Comparison of ENCODE assay signal across 6 cellular contexts in the genomic region with DNA sequence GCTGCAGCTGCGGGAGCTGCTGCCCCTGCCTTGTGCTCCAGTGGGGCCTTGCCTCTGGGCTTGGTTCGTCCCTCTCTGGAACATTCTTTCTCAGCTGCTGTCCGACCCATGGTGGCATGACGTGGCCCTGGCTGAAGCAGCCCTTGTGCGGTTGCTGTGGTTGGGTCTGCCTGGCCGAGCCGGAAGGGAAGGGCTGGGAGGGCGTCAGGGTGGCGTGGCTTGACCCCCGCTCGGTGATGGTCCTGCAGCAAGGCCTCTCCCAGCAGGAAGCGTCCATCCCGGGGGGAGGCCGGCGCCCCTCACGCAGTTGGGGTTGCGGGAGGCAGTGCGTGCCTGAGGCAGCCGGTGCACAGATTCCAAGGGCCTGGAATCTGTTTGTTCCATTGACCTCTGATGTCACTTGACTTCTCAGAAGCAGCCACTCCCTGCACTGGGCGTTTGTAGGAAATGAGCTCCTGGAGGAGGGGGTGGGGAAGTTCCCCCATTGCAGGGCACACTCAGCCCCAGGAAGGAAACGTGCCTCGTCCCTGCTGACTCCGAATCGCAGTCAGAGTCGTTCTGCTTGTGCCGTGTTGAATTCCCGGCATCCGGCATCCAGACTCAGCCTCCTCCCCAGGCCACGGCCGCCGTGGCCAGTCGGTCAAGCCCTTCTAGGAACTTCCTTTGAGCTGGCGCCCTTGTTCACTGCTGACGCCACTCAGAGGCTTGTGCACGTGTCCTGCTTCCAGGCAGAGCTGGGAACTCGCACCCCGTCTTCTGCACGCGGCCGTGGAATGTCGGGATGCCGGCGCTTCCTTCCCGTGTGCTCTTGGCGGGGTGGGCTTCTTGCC. TPM values are rescaled to one million over a fixed set of nuclear protein-coding genes. Genes with fewer than 3 reads are reported as not detected.
A peak's percentile ranks its signal among the peaks of the same experiment; 100 is the strongest.
DNase-seq lines count a peak whose midpoint lies in the region; ATAC-seq lines count a peak whose summit lies in the region.

No MANE protein-coding gene starts in this region.

- no peaks in the 10 kb centered on the region for H4K20me1 ChIP-seq in Karpas-422 (ENCODE audit: insufficient read depth, low read depth, low read length)

- no peaks in the 10 kb centered on the region for H3K9me2 ChIP-seq in Karpas-422 (replicated peaks; ENCODE audit: insufficient read depth, low read length)

- H3K4me1 ChIP-seq in esophagus (ENCODE audit: control insufficient read depth in 2 of 2, insufficient read depth in 2 of 2, low read length in 1 of 2) (peaks cover 12 to 33% of the 10 kb centered on the region in 2 donors), skeletal muscle tissue (ENCODE audit: control insufficient read depth in 3 of 3, insufficient read depth in 3 of 3, low read length in 3 of 3) (peaks cover 40 to 50% (median 43%) of the 10 kb centered on the region in 3 donors), Karpas-422 (ENCODE audit: low read length) (no peaks in the 10 kb centered on the region)

- H3K27ac ChIP-seq in esophagus (ENCODE audit: low read depth in 2 of 2, low read length in 1 of 2) = peak overlapping the region; percentile 74 to 86
- peak overlapping the region; percentile 93 for H3K27ac ChIP-seq in skeletal muscle tissue (ENCODE audit: low read depth, low read length)
- no peak overlapping the region for H3K27ac ChIP-seq in Karpas-422 (ENCODE audit: low read length)

- H3K4me3 ChIP-seq in esophagus (ENCODE audit: low read depth in 1 of 2, low read length in 2 of 2) (no peak overlapping the region), skeletal muscle tissue (ENCODE audit: low read length in 3 of 3) (peak overlapping the region in 1 of 3 donors; percentile 41), Karpas-422 (ENCODE audit: low read length) (no peak overlapping the region)

- H2AFZ ChIP-seq in Karpas-422 (ENCODE audit: low read length) = no peak overlapping the region

- no peaks in the 10 kb centered on the region for H3K36me3 ChIP-seq in esophagus (ENCODE audit: control insufficient read depth in 2 of 2, insufficient read depth in 2 of 2, low read length in 1 of 2)
- peaks cover 0 to 3% (median 0%) of the 10 kb centered on the region in 3 donors for H3K36me3 ChIP-seq in skeletal muscle tissue (ENCODE audit: control insufficient read depth in 3 of 3, insufficient read depth in 3 of 3, low read length in 3 of 3)
- H3K36me3 ChIP-seq in Karpas-422 (ENCODE audit: insufficient read depth, low read length) = 0 out of 2 replicates have a peak, but pooled peaks cover 2% of the 10 kb centered on the region

- H3K9ac ChIP-seq in skeletal muscle tissue (ENCODE audit: low read depth in 1 of 3, low read length in 3 of 3) (peak overlapping the region; percentile 32 to 65 (median 57)), Karpas-422 (ENCODE audit: low read length) (no peak overlapping the region)

- DNase-seq in NOMO-1 (lab: John Stamatoyannopoulos, UW; ENCODE audit: unreplicated experiment in 2 of 2) (peak; percentile 41 to 50), Karpas-422 (no peak)
- no peak for DNase-seq in activated CD8-positive, alpha-beta memory T cell treated with anti-CD3 and anti-CD28 coated beads, Interleukin-2, amount 50 U/mL, for 48 hours

- 40 to 44% methylated on average over 36 to 45 of the region's 45 CpGs for WGBS in esophagus, 2 donors

- no peak overlapping the region for H3K4me2 ChIP-seq in Karpas-422 (ENCODE audit: low read depth, low read length, poor library complexity, severe bottlenecking)

- H3K9me3 ChIP-seq in esophagus (ENCODE audit: control insufficient read depth in 2 of 2, insufficient read depth in 1 of 2, low read depth in 1 of 2, low read length in 1 of 2) (no peaks in the 10 kb centered on the region), skeletal muscle tissue (ENCODE audit: control insufficient read depth in 3 of 3, low read length in 3 of 3) (no peaks in the 10 kb centered on the region), Karpas-422 (ENCODE audit: low read length) (no peaks in the 10 kb centered on the region)

- H3K79me2 ChIP-seq in Karpas-422 (ENCODE audit: low read length) = no peaks in the 10 kb centered on the region

- H3K27me3 ChIP-seq in esophagus (ENCODE audit: control insufficient read depth in 1 of 2, insufficient read depth in 2 of 2, low read length in 2 of 2) = no peaks in the 10 kb centered on the region
- no peaks in the 10 kb centered on the region for H3K27me3 ChIP-seq in skeletal muscle tissue (ENCODE audit: control insufficient read depth in 3 of 3, insufficient read depth in 3 of 3, low read length in 3 of 3)
- H3K27me3 ChIP-seq in Karpas-422 (ENCODE audit: low read length) = no peaks in the 10 kb centered on the region

- ATAC-seq in GM18498 (IDR thresholded peaks at IDR 0.05; ENCODE audit: unreplicated experiment) = no peak

RNA-seq across cellular contexts. Expression of a gene that starts 9.7 kb away (rescaled TPM):
- polyA plus RNA-seq in esophagus = 10 to 100 TPM in 1 of 2 donors, 1 to 10 TPM in 1; 2.6 to 15.2 TPM
- not detected for total RNA-seq in skeletal muscle tissue
- total RNA-seq in Karpas-422 (2014; rRNA removed; shearing (Covaris generic); ENCODE audit: low replicate concordance) = 2.5 and 4.6 TPM in 2 replicates

RNA-seq across cellular contexts. Expression of a gene that starts 21.1 kb away (rescaled TPM):
- polyA plus RNA-seq in esophagus = 10 to 100 TPM; 33.9 to 35.4 TPM
- 13.0 TPM for total RNA-seq in skeletal muscle tissue
- 15.1 and 30.2 TPM in 2 replicates for total RNA-seq in Karpas-422 (2014; rRNA removed; shearing (Covaris generic); ENCODE audit: low replicate concordance)

RNA-seq across cellular contexts. Expression of a gene that starts 21.1 kb away (rescaled TPM):
- polyA plus RNA-seq in esophagus = 10 to 100 TPM; 24.4 to 38.9 TPM
- 6.8 TPM for total RNA-seq in skeletal muscle tissue
- total RNA-seq in Karpas-422 (2014; rRNA removed; shearing (Covaris generic); ENCODE audit: low replicate concordance) = 12.2 and 33.6 TPM in 2 replicates

RNA-seq across cellular contexts. Expression of a gene that starts 28.6 kb away (rescaled TPM):
- polyA plus RNA-seq in esophagus = 10 to 100 TPM in 1 of 2 donors, 1 to 10 TPM in 1; 8.1 to 14.5 TPM
- total RNA-seq in skeletal muscle tissue = 4.7 TPM
- total RNA-seq in Karpas-422 (2014; rRNA removed; shearing (Covaris generic); ENCODE audit: low replicate concordance) = 6.4 and 8.3 TPM in 2 replicates

RNA-seq across cellular contexts. Expression of a gene that starts 33.5 kb away (rescaled TPM):
- polyA plus RNA-seq in esophagus = 1 to 10 TPM; 3.7 to 6.1 TPM
- total RNA-seq in skeletal muscle tissue = 10.4 TPM
- 1.4 and 4.1 TPM in 2 replicates for total RNA-seq in Karpas-422 (2014; rRNA removed; shearing (Covaris generic); ENCODE audit: low replicate concordance)

Comparison
In these comparisons a context has a peak if more than half of its experiments do, and no peak if none do; other contexts are left out.
1. DNase-seq: peak in NOMO-1 (2 of 2); none in activated CD8-positive, alpha-beta memory T cell treated with anti-CD3 and anti-CD28 coated beads, Interleukin-2, amount 50 U/mL, for 48 hours (single experiment) and Karpas-422 (single experiment).